Comparison of ENCODE assay signal across 8 cellular contexts in the genomic region with DNA sequence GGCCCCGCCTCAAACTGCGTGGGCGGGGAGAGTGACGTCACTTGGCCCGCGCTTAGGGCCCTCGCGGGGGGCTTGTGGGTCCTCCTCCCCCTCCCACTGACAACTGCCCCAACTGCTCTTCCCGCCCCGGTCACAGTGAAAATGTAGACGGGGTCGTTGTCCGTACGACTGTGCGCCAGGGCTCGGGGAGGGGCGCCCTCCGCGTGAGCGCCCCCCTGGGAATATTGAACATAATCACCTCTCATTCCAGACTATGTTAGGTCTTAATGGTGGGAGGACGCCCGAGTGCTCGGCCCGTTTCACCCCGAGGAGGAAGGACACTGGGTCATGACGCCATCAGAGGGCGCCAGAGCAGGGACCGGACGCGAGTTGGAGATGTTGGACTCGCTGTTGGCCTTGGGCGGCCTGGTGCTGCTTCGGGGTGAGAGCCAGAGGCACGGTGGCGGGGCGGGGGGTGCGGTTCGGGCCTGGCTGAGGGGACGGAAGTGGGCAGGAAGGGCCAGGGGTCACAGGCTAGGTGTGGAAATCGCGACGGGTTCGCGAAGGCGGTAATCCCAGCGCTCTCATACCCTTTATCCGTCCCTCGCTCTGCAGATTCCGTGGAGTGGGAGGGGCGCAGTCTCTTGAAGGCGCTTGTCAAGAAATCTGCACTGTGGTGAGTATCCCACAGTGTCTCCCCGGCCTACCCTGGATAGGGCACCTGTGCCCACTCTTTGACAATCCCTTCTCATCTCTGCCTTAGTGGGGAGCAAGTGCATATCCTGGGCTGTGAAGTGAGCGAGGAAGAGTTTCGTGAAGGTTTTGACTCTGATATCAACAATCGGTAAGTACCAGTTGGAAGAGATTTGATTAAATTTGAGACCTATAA. TPM values are rescaled to one million over a fixed set of nuclear protein-coding genes. Genes with fewer than 3 reads are reported as not detected.
DNase-seq lines count a peak whose midpoint lies in the region; ATAC-seq and TF ChIP-seq lines count a peak whose summit lies in the region.

A gene with protein sequence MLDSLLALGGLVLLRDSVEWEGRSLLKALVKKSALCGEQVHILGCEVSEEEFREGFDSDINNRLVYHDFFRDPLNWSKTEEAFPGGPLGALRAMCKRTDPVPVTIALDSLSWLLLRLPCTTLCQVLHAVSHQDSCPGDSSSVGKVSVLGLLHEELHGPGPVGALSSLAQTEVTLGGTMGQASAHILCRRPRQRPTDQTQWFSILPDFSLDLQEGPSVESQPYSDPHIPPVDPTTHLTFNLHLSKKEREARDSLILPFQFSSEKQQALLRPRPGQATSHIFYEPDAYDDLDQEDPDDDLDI (plus strand): TSS at position 40 of the 868 bp plus-strand sequence. CDS start 336 bp downstream, at position 376.

- no peak for TF ChIP-seq CTCF in endothelial cell (IDR thresholded peaks at IDR 0.05; ENCODE audit: unreplicated experiment)

- DNase-seq in COR-L47 (lab: John Stamatoyannopoulos, UW), result peak; percentile 67
- DNase-seq in HPDE6-E6E7 (ENCODE audit: extremely low spot score), result peak; percentile 82
- DNase-seq in NK-92 treated with Interleukin-12 subunit alpha and Interleukin-12 subunit beta, amount 100 ng/mL, for 24 hours (lab: John Stamatoyannopoulos, UW), result peak; percentile 74
- peak; percentile 66 for DNase-seq in activated CD8-positive, alpha-beta memory T cell treated with anti-CD3 and anti-CD28 coated beads, Interleukin-2, amount 50 U/mL, for 1 hour (ENCODE audit: extremely low read depth)
- peak; percentile 99 for DNase-seq in endothelial cell (ENCODE audit: low spot score)
- peak; percentile 70 for DNase-seq in middle frontal gyrus (ENCODE audit: extremely low spot score, low spot score)
- DNase-seq in stimulated activated CD8-positive, alpha-beta memory T cell treated with anti-CD3 and anti-CD28 coated beads, Interleukin-4, amount 100 ng/mL, for 24 hours (ENCODE audit: low read depth), result peak; percentile 81

- H3K27ac Mint-ChIP-seq in endothelial cell (ENCODE audit: unreplicated experiment), result peak within 1 kb of the TSS; percentile 99

- peaks cover 31% of the 10 kb centered on the region for H3K4me1 Mint-ChIP-seq in endothelial cell (ENCODE audit: unreplicated experiment)

- no peaks in the 10 kb centered on the region for H3K9me3 Mint-ChIP-seq in endothelial cell (ENCODE audit: unreplicated experiment)

- ATAC-seq in GM19463 (IDR thresholded peaks at IDR 0.05; ENCODE audit: unreplicated experiment), result peak; percentile 45

- H3K4me3 Mint-ChIP-seq in endothelial cell (ENCODE audit: unreplicated experiment), result peak within 1 kb of the TSS; percentile 93

- peaks cover 12% of the 10 kb centered on the region for H3K27me3 Mint-ChIP-seq in endothelial cell (ENCODE audit: unreplicated experiment)

- peaks cover 30% of the 10 kb centered on the region for H3K36me3 Mint-ChIP-seq in endothelial cell (ENCODE audit: low read depth, unreplicated experiment)

RNA-seq across cellular contexts. Expression of the gene that starts here (rescaled TPM):
- total RNA-seq in endothelial cell (ENCODE audit: unreplicated experiment), result 36.9 TPM

Comparison
In these comparisons a context has a peak if more than half of its experiments do, and no peak if none do; other contexts are left out.
1. Peak in every context shown above with its lines: DNase-seq and ATAC-seq.